1 cellular context compared by ENCODE assay signal in the genomic region with DNA sequence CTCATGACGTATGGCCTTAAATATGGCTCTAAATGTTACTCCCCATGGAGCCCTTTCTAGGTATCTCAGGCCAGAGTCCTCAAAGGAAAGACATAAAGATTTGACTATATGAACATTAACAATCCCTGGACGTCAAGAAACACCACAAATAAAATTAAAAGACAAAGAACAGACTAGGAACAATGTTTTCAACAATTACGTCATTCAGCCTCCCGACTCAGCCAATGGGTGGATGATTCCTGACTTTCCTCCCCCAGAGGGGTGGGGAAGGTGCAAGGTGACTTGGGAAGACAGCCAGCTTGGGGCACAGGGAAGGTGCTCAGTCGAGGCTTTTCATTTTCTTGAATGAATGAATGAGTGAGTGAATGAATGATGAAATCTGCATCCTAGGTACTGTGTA.
TF ChIP-seq lines count a peak whose summit lies in the region.

No MANE protein-coding gene starts in this region.

TF ChIP-seq in H1, 55 proteins besides CTCF, POLR2A, EP300 and RAD21:
- no peak for TF ChIP-seq TAF1 (IDR thresholded peaks at IDR 0.05; ENCODE audit: low read depth, low read length)
- TF ChIP-seq, protein P1, sequence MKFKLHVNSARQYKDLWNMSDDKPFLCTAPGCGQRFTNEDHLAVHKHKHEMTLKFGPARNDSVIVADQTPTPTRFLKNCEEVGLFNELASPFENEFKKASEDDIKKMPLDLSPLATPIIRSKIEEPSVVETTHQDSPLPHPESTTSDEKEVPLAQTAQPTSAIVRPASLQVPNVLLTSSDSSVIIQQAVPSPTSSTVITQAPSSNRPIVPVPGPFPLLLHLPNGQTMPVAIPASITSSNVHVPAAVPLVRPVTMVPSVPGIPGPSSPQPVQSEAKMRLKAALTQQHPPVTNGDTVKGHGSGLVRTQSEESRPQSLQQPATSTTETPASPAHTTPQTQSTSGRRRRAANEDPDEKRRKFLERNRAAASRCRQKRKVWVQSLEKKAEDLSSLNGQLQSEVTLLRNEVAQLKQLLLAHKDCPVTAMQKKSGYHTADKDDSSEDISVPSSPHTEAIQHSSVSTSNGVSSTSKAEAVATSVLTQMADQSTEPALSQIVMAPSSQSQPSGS (IDR thresholded peaks at IDR 0.05; ENCODE audit: low read length), result no peak
- no peak for TF ChIP-seq CEBPB (IDR thresholded peaks at IDR 0.05; ENCODE audit: low read depth, low read length)
- TF ChIP-seq CTBP2 (IDR thresholded peaks at IDR 0.05; ENCODE audit: borderline replicate concordance, insufficient read depth, insufficient read length, low read length), result no peak
- TF ChIP-seq SIRT6 (IDR thresholded peaks at IDR 0.05; ENCODE audit: low read length), result no peak
- no peak for TF ChIP-seq RXRA (IDR thresholded peaks at IDR 0.05; ENCODE audit: insufficient read depth, low read depth, low read length)
- no peak for TF ChIP-seq SUZ12 (IDR thresholded peaks at IDR 0.05; ENCODE audit: low read length)
- TF ChIP-seq TCF12 (IDR thresholded peaks at IDR 0.05; ENCODE audit: low read depth, low read length), result no peak
